Comparison of ENCODE assay signal across 1 cellular context in the genomic region with DNA sequence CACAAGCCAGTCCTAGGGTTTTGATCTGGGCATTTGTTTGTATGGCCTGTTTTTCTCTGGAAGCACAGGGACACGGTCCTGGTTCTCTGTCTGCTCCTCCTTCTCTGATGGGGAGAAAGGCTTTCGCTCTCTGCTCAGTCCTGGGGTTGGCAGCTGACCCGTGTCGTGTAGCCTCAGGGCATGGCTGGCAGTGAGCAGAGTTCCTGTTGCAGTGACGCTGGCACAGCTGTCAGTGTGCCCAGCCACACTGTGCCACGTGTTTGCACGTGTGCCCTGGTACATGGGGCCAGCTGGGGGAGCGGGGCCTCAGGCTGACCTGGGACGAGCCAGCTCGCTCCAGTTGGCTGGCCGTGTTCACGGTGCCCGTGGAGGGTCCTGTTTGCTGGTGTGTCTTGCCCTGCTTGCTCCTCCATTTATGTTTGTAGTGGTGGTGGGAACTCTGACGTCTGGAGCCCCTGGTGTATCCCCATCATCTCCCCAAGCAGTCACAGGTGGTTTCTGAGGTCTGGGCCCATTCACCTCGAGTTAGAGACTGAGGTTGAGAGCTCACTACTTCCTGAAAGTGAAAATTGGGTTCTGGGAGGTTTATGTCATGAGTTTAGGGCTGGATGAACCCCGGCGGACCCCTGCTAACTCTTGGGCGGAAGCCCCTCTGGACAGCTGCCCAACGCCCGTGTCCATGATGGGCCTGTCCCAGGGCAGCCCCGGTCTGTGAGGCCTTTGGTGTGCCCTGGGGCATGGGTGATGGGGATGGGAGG.
TF ChIP-seq lines count a peak whose summit lies in the region.

No MANE protein-coding gene starts in this region.

TF ChIP-seq in HEK293, 187 proteins besides CTCF, POLR2A, EP300 and RAD21 (continued from another document):
- TF ChIP-seq ZFP41 (tag by site-specific recombination; IDR thresholded peaks at IDR 0.05; ENCODE audit: borderline replicate concordance) = no peak
- no peak for TF ChIP-seq ZNF302 (tag by site-specific recombination; IDR thresholded peaks at IDR 0.05; ENCODE audit: low read depth)
